Comparison of ENCODE assay signal across 8 cellular contexts in genomic region chr22:22558972-22559603, GRCh38. TPM values are rescaled to one million over a fixed set of nuclear protein-coding genes. Genes with fewer than 3 reads are reported as not detected.
DNase-seq lines count a peak whose midpoint lies in the region; ATAC-seq and TF ChIP-seq lines count a peak whose summit lies in the region.

A gene with protein sequence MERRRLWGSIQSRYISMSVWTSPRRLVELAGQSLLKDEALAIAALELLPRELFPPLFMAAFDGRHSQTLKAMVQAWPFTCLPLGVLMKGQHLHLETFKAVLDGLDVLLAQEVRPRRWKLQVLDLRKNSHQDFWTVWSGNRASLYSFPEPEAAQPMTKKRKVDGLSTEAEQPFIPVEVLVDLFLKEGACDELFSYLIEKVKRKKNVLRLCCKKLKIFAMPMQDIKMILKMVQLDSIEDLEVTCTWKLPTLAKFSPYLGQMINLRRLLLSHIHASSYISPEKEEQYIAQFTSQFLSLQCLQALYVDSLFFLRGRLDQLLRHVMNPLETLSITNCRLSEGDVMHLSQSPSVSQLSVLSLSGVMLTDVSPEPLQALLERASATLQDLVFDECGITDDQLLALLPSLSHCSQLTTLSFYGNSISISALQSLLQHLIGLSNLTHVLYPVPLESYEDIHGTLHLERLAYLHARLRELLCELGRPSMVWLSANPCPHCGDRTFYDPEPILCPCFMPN (minus strand): TSS chr22:22559265. CDS start chr22:22556832, 2,433 bp downstream.

- no peaks in the 10 kb centered on the region for H4K20me1 ChIP-seq in Loucy (ENCODE audit: insufficient read depth, low read length, poor library complexity, severe bottlenecking)

- ATAC-seq in RWPE2 (ENCODE audit: low read depth) (peak; percentile 45; the same call in 1 of the 3 replicates), right cardiac atrium (peak; percentile 31 to 41), HG02852 (IDR thresholded peaks at IDR 0.05; ENCODE audit: unreplicated experiment) (no peak)

- intact Hi-C loops in right cardiac atrium (cut with DNase I), result no loop called here

- no peaks in the 10 kb centered on the region for H3K79me2 ChIP-seq in Loucy (ENCODE audit: insufficient read depth, low read length)

- H3K9me2 ChIP-seq in Loucy (replicated peaks; ENCODE audit: low read depth, low read length), result no peaks in the 10 kb centered on the region

- no peak within 1 kb of the TSS for H3K4me2 ChIP-seq in Loucy (ENCODE audit: low read depth, low read length, poor library complexity, severe bottlenecking)

- H3K36me3 ChIP-seq in Loucy (ENCODE audit: insufficient read depth, low read length) (no peaks in the 10 kb centered on the region), RWPE2 (ENCODE audit: low read depth) (no peaks in the 10 kb centered on the region)

- H3K27me3 ChIP-seq in Loucy (ENCODE audit: insufficient read depth, low read length, poor library complexity, severe bottlenecking) (no peaks in the 10 kb centered on the region), RWPE2 (ENCODE audit: insufficient read depth, poor library complexity, severe bottlenecking) (no peaks in the 10 kb centered on the region), right cardiac atrium (ENCODE audit: control insufficient read depth, insufficient read depth) (no peaks in the 10 kb centered on the region)

- H3K4me3 ChIP-seq in Loucy (ENCODE audit: low read length, poor library complexity, severe bottlenecking), result no peak within 1 kb of the TSS
- H3K4me3 ChIP-seq in RWPE2 (ENCODE audit: severe bottlenecking), result no peak within 1 kb of the TSS
- no peak within 1 kb of the TSS for H3K4me3 ChIP-seq in right cardiac atrium (ENCODE audit: low read length)

- DNase-seq in EL (peak; percentile 29), RWPE2 (ENCODE audit: low spot score) (no peak), activated T-helper 1 cell treated with Interleukin-2 at 50 U/mL for 16 hours (ENCODE audit: low read depth) (peak; percentile 29), right cardiac atrium (peak; percentile 30 to 77 (median 61)), amniotic stem cell (lab: John Stamatoyannopoulos, UW) (no peak)
- DNase-seq in stimulated activated CD4-positive, alpha-beta T cell treated with anti-CD3 and anti-CD28 coated beads, Interleukin-1b, Interleukin-23, amount 100 ng/mL, for 4 hours (ENCODE audit: low read depth in 2 of 2), result peak; percentile 39 to 62

- H3K4me1 ChIP-seq in Loucy (ENCODE audit: insufficient read depth, low read length, poor library complexity, severe bottlenecking) (no peaks in the 10 kb centered on the region), RWPE2 (ENCODE audit: insufficient read depth, poor library complexity, severe bottlenecking) (no peaks in the 10 kb centered on the region), right cardiac atrium (ENCODE audit: control insufficient read depth, insufficient read depth, low read length) (no peaks in the 10 kb centered on the region)

- H3K27ac ChIP-seq in RWPE2 (ENCODE audit: poor library complexity, severe bottlenecking) (no peak within 1 kb of the TSS), right cardiac atrium (ENCODE audit: low read length) (no peak within 1 kb of the TSS)

- H2AFZ ChIP-seq in Loucy (ENCODE audit: low read length), result no peak within 1 kb of the TSS; the same call in 1 of the 2 replicates

- H3K9ac ChIP-seq in Loucy (ENCODE audit: low read depth, low read length, poor library complexity, severe bottlenecking), result no peak within 1 kb of the TSS

- H3K9me3 ChIP-seq in Loucy (ENCODE audit: insufficient read depth, low read depth, low read length) (no peaks in the 10 kb centered on the region), RWPE2 (ENCODE audit: severe bottlenecking) (peaks cover 6% of the 10 kb centered on the region), right cardiac atrium (ENCODE audit: control insufficient read depth, low read length) (no peaks in the 10 kb centered on the region)

- peak; percentile 100 for TF ChIP-seq CTCF in Loucy (conservative IDR thresholded peaks at IDR 0.05; ENCODE audit: low read length)
- peak; percentile 45 for TF ChIP-seq CTCF in RWPE2 (IDR thresholded peaks at IDR 0.05; ENCODE audit: poor library complexity, severe bottlenecking)

- 57% methylated on average over 32 of the region's 32 CpGs for WGBS in right cardiac atrium

- no peaks in the 10 kb centered on the region for H3F3A ChIP-seq in Loucy (ENCODE audit: low read depth)

RNA-seq across cellular contexts. Expression of the gene that starts here (rescaled TPM):
- total RNA-seq in right cardiac atrium, result not detected
- 0.05 TPM for polyA plus RNA-seq in right cardiac atrium

Comparison
In these comparisons a context has a peak if more than half of its experiments do, and no peak if none do; other contexts are left out.
1. Peak in DNase-seq and ATAC-seq in right cardiac atrium; RNA of the gene not detected or under 1 TPM.
2. DNase-seq: peak in EL (single experiment), activated T-helper 1 cell treated with Interleukin-2 at 50 U/mL for 16 hours (single experiment) and stimulated activated CD4-positive, alpha-beta T cell treated with anti-CD3 and anti-CD28 coated beads, Interleukin-1b, Interleukin-23, amount 100 ng/mL, for 4 hours (2 of 2); none in RWPE2 (single experiment) and amniotic stem cell (single experiment).